ENCODE assay signal across 11 cellular contexts in the genomic region with DNA sequence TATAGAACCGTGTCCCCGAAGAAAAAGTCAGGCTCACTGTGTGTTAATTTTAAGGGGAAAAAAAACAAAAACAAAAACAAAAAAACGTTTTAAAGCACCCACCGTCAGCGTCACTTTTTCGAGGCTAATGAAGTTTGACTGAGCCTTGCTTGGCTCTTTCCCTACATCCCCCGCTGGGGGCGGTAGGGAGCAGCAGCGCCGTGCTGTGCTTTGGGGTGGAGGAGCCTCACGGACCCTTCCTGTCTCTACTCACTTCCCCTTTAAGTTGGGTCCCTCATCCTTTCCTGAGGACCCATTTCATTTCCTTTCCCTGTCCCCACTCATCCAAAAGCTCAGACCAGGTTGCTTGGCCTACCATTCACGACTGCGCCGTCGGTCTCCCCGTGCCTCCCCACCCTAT.
DNase-seq lines count a peak whose midpoint lies in the region; ATAC-seq and TF ChIP-seq lines count a peak whose summit lies in the region.
"Had no signal": no experiment of that assay in that cellular context is flagged by ENCODE, and none has a peak within 500 bp of the region (broad histone marks: within the 10 kb centered on the region; RNA-seq: fewer than 3 reads in every experiment).

No MANE protein-coding gene starts in this region.

- TF ChIP-seq CTCF in GM20000 (IDR thresholded peaks at IDR 0.05; ENCODE audit: extremely low read depth, missing control alignments) (peak; percentile 55), nephron (IDR thresholded peaks at IDR 0.05; ENCODE audit: unreplicated experiment in 3 of 3) (peak in 2 of 3 experiments; percentile 33 to 36)

- H3K27ac Mint-ChIP-seq in activated naive CD8-positive, alpha-beta T cell treated with anti-CD3 and anti-CD28 coated beads, Interleukin-2, amount 10 ng/mL, durations not matched to agents 7 days and 5 days = no peak overlapping the region
- no peak overlapping the region for H3K27ac Mint-ChIP-seq in nephron

- peak; percentile 6 for DNase-seq in activated CD4-positive, alpha-beta T cell treated with anti-CD3 and anti-CD28 coated beads, Interleukin-2, amount 50 U/mL, for 1 hour
- no peak for DNase-seq in activated CD4-positive, alpha-beta T cell treated with anti-CD3 and anti-CD28 coated beads for 1 hour
- DNase-seq in GM20000 (ENCODE audit: low spot score) (peak; percentile 22), NCI-H1436 treated with DMSO at 0.1 percent for 48 hours (lab: John Stamatoyannopoulos, UW) (no peak), NCI-H146 treated with DMSO at 0.1 percent for 48 hours (lab: John Stamatoyannopoulos, UW; ENCODE audit: unreplicated experiment) (no peak), DMS153 (lab: John Stamatoyannopoulos, UW) (no peak)
- no peak for DNase-seq in activated naive CD8-positive, alpha-beta T cell treated with anti-CD3 and anti-CD28 coated beads, Interleukin-2, amount 10 ng/mL, durations not matched to agents 7 days and 5 days
- DNase-seq: activated gamma-delta T cell, esophagus squamous epithelium, NCI-H1105 had no signal

- POLR2A ChIA-PET in activated naive CD8-positive, alpha-beta T cell treated with anti-CD3 and anti-CD28 coated beads, Interleukin-2, amount 10 ng/mL, durations not matched to agents 7 days and 5 days (lab: Charles Lee) = no interaction called here

- H3K4me1 Mint-ChIP-seq in activated naive CD8-positive, alpha-beta T cell treated with anti-CD3 and anti-CD28 coated beads, Interleukin-2, amount 10 ng/mL, durations not matched to agents 7 days and 5 days = no peaks in the 10 kb centered on the region
- H3K4me1 Mint-ChIP-seq in nephron = peaks cover 11% of the 10 kb centered on the region

- peaks cover 3% of the 10 kb centered on the region for H3K9me3 Mint-ChIP-seq in activated naive CD8-positive, alpha-beta T cell treated with anti-CD3 and anti-CD28 coated beads, Interleukin-2, amount 10 ng/mL, durations not matched to agents 7 days and 5 days
- H3K9me3 Mint-ChIP-seq in nephron = peaks cover 7% of the 10 kb centered on the region

- ATAC-seq in activated naive CD8-positive, alpha-beta T cell treated with anti-CD3 and anti-CD28 coated beads, Interleukin-2, amount 10 ng/mL, durations not matched to agents 7 days and 5 days (ENCODE audit: low read depth) = peak; percentile 10

- no peak overlapping the region for H3K4me3 Mint-ChIP-seq in activated naive CD8-positive, alpha-beta T cell treated with anti-CD3 and anti-CD28 coated beads, Interleukin-2, amount 10 ng/mL, durations not matched to agents 7 days and 5 days
- H3K4me3 Mint-ChIP-seq in nephron = no peak overlapping the region

- no peaks in the 10 kb centered on the region for H3K36me3 Mint-ChIP-seq in activated naive CD8-positive, alpha-beta T cell treated with anti-CD3 and anti-CD28 coated beads, Interleukin-2, amount 10 ng/mL, durations not matched to agents 7 days and 5 days
- H3K36me3 Mint-ChIP-seq in nephron (ENCODE audit: low read depth) = no peaks in the 10 kb centered on the region

- H3K27me3 Mint-ChIP-seq in activated naive CD8-positive, alpha-beta T cell treated with anti-CD3 and anti-CD28 coated beads, Interleukin-2, amount 10 ng/mL, durations not matched to agents 7 days and 5 days = no peaks in the 10 kb centered on the region
- no peaks in the 10 kb centered on the region for H3K27me3 Mint-ChIP-seq in nephron (ENCODE audit: low read depth)

Comparison
In these comparisons a context has a peak if more than half of its experiments do, and no peak if none do; other contexts are left out.
1. DNase-seq: peak in activated CD4-positive, alpha-beta T cell treated with anti-CD3 and anti-CD28 coated beads, Interleukin-2, amount 50 U/mL, for 1 hour (single experiment) and GM20000 (single experiment); none in activated CD4-positive, alpha-beta T cell treated with anti-CD3 and anti-CD28 coated beads for 1 hour (single experiment), activated naive CD8-positive, alpha-beta T cell treated with anti-CD3 and anti-CD28 coated beads, Interleukin-2, amount 10 ng/mL, durations not matched to agents 7 days and 5 days (single experiment), NCI-H1436 treated with DMSO at 0.1 percent for 48 hours (single experiment), NCI-H146 treated with DMSO at 0.1 percent for 48 hours (single experiment) and DMS153 (single experiment).